Comparison of ENCODE assay signal across 9 cellular contexts in genomic region chr4:140790765-140791164, GRCh38. TPM values are rescaled to one million over a fixed set of nuclear protein-coding genes. Genes with fewer than 3 reads are reported as not detected.
A peak's percentile ranks its signal among the peaks of the same experiment; 100 is the strongest.
DNase-seq lines count a peak whose midpoint lies in the region; ATAC-seq and TF ChIP-seq lines count a peak whose summit lies in the region.
"Had no signal": no experiment of that assay in that cellular context is flagged by ENCODE, and none has a peak within 500 bp of the region (broad histone marks: within the 10 kb centered on the region; RNA-seq: fewer than 3 reads in every experiment).

No MANE protein-coding gene starts in this region.

- peaks cover 7% of the 10 kb centered on the region for H3K4me1 ChIP-seq in RWPE2 (ENCODE audit: insufficient read depth, poor library complexity, severe bottlenecking)
- H3K4me1 ChIP-seq in naive thymus-derived CD4-positive, alpha-beta T cell (ENCODE audit: control insufficient read depth in 2 of 2, insufficient read depth in 2 of 2, low read length in 2 of 2) = no peaks in the 10 kb centered on the region

- H3K4me3 ChIP-seq in RWPE2 (ENCODE audit: severe bottlenecking) = no peak overlapping the region
- H3K4me3 ChIP-seq in naive thymus-derived CD4-positive, alpha-beta T cell (ENCODE audit: low read length) = no peak overlapping the region
- H3K4me3 ChIP-seq: K562 had no signal

- H3K36me3 ChIP-seq in RWPE2 (ENCODE audit: low read depth) = no peaks in the 10 kb centered on the region
- H3K36me3 ChIP-seq in naive thymus-derived CD4-positive, alpha-beta T cell (ENCODE audit: control insufficient read depth in 2 of 3, insufficient read depth in 3 of 3, low read length in 3 of 3) = no peaks in the 10 kb centered on the region

- H3K27ac Mint-ChIP-seq in naive thymus-derived CD4-positive, alpha-beta T cell = no peak overlapping the region

- intact Hi-C loops in naive thymus-derived CD4-positive, alpha-beta T cell (cut with micrococcal nuclease) = no loop called here

- peaks cover 0 to 4% (median 0%) of the 10 kb centered on the region in 5 donors for H3K36me3 Mint-ChIP-seq in naive thymus-derived CD4-positive, alpha-beta T cell

- no peak for TF ChIP-seq CTCF in RWPE2 (IDR thresholded peaks at IDR 0.05; ENCODE audit: poor library complexity, severe bottlenecking)

- H3K4me1 Mint-ChIP-seq in naive thymus-derived CD4-positive, alpha-beta T cell = peaks cover 0 to 2% (median 0%) of the 10 kb centered on the region in 7 donors

- H3K27ac ChIP-seq in RWPE2 (ENCODE audit: poor library complexity, severe bottlenecking) = no peak overlapping the region
- H3K27ac ChIP-seq in naive thymus-derived CD4-positive, alpha-beta T cell (ENCODE audit: low read depth, low read length) = no peak overlapping the region

- CTCF ChIA-PET in naive thymus-derived CD4-positive, alpha-beta T cell (lab: Charles Lee) = no interaction called here
- CTCF ChIA-PET in HEK293T (lab: Yijun Ruan, JAX) = interaction anchor here (0.6 kb wide), 1 partner anchor 364 kb away, joined by 3 read pairs; no protein-coding TSS in a partner anchor

- H3K4me3 Mint-ChIP-seq in naive thymus-derived CD4-positive, alpha-beta T cell = no peak overlapping the region

- H3K9me3 ChIP-seq in RWPE2 (ENCODE audit: severe bottlenecking) = no peaks in the 10 kb centered on the region
- peaks cover 0 to 7% (median 0%) of the 10 kb centered on the region in 3 experiments for H3K9me3 ChIP-seq in naive thymus-derived CD4-positive, alpha-beta T cell (ENCODE audit: control insufficient read depth in 2 of 3, low read length in 3 of 3)

- peak; percentile 91 for ATAC-seq in GM18909 (IDR thresholded peaks at IDR 0.05; ENCODE audit: poor library complexity, unreplicated experiment)
- peak; percentile 89 for ATAC-seq in HG02970 (IDR thresholded peaks at IDR 0.05; ENCODE audit: low FRiP score, unreplicated experiment)
- peak; percentile 31; the same call in 1 of the 3 replicates for ATAC-seq in RWPE2 (ENCODE audit: low read depth)
- ATAC-seq in naive thymus-derived CD4-positive, alpha-beta T cell = peak; percentile 90
- ATAC-seq: K562 had no signal

- peaks cover 0 to 21% (median 7%) of the 10 kb centered on the region in 11 donors for H3K9me3 Mint-ChIP-seq in naive thymus-derived CD4-positive, alpha-beta T cell

- H3K27me3 Mint-ChIP-seq in naive thymus-derived CD4-positive, alpha-beta T cell = peaks cover 1 to 31% (median 15%) of the 10 kb centered on the region in 5 donors

- DNase-seq in RWPE2 (ENCODE audit: low spot score) (no peak), NCI-H128 (lab: John Stamatoyannopoulos, UW; ENCODE audit: unreplicated experiment) (no peak), NCI-H1694 treated with DMSO at 0.1 percent for 48 hours (lab: John Stamatoyannopoulos, UW) (no peak), HEK293T (ENCODE audit: extremely low spot score) (no peak)
- DNase-seq in naive thymus-derived CD4-positive, alpha-beta T cell = no peak
- DNase-seq in activated naive CD4-positive, alpha-beta T cell (lab: John Stamatoyannopoulos, UW) = no peak

- POLR2A ChIA-PET in naive thymus-derived CD4-positive, alpha-beta T cell (lab: Charles Lee) = no interaction called here
- POLR2A ChIA-PET in HEK293T (lab: Yijun Ruan, JAX) = interaction anchor here (1.3 kb wide), 1 partner anchor 34 kb away, joined by 4 read pairs; the partner anchor contains the start of gene TBC1D9

- no peaks in the 10 kb centered on the region for H3K27me3 ChIP-seq in RWPE2 (ENCODE audit: insufficient read depth, poor library complexity, severe bottlenecking)
- H3K27me3 ChIP-seq in naive thymus-derived CD4-positive, alpha-beta T cell (ENCODE audit: control insufficient read depth in 2 of 2, insufficient read depth in 2 of 2, low read length in 2 of 2) = no peaks in the 10 kb centered on the region

TF ChIP-seq in HEK293T, 16 proteins besides CTCF, POLR2A, EP300 and RAD21:
- no peak for TF ChIP-seq BHLHE40 (IDR thresholded peaks at IDR 0.05; ENCODE audit: borderline replicate concordance)
- TF ChIP-seq, protein P1, sequence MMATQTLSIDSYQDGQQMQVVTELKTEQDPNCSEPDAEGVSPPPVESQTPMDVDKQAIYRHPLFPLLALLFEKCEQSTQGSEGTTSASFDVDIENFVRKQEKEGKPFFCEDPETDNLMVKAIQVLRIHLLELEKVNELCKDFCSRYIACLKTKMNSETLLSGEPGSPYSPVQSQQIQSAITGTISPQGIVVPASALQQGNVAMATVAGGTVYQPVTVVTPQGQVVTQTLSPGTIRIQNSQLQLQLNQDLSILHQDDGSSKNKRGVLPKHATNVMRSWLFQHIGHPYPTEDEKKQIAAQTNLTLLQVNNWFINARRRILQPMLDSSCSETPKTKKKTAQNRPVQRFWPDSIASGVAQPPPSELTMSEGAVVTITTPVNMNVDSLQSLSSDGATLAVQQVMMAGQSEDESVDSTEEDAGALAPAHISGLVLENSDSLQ (IDR thresholded peaks at IDR 0.05) = no peak
- no peak for TF ChIP-seq LEF1 (IDR thresholded peaks at IDR 0.05; ENCODE audit: borderline replicate concordance)
- no peak for TF ChIP-seq CTBP1 (IDR thresholded peaks at IDR 0.05; ENCODE audit: borderline replicate concordance)
- TF ChIP-seq TARDBP (IDR thresholded peaks at IDR 0.05) = no peak
- no peak for TF ChIP-seq ARNT (IDR thresholded peaks at IDR 0.05)
- TF ChIP-seq SP1 (IDR thresholded peaks at IDR 0.05) = no peak
- TF ChIP-seq L3MBTL2 (conservative IDR thresholded peaks at IDR 0.05) = no peak
- TF ChIP-seq FOXM1 (IDR thresholded peaks at IDR 0.05; ENCODE audit: borderline replicate concordance) = no peak
- TF ChIP-seq HDGF (IDR thresholded peaks at IDR 0.05; ENCODE audit: borderline replicate concordance) = no peak
- TF ChIP-seq FOXA1 (IDR thresholded peaks at IDR 0.05) = no peak
- TF ChIP-seq SUZ12 (IDR thresholded peaks at IDR 0.05) = no peak
- no peak for TF ChIP-seq ELF4 (IDR thresholded peaks at IDR 0.05)
- no peak for TF ChIP-seq ZNF384 (IDR thresholded peaks at IDR 0.05)
- no peak for TF ChIP-seq NFRKB (IDR thresholded peaks at IDR 0.05)
- TF ChIP-seq FOXK2 (IDR thresholded peaks at IDR 0.05) = no peak

RNA-seq across cellular contexts. Expression of gene TBC1D9, which starts 34.6 kb away (rescaled TPM):
- total RNA-seq in naive thymus-derived CD4-positive, alpha-beta T cell = 10 to 100 TPM in 1 of 5 experiments, 1 to 10 TPM in 1, under 1 TPM in 2, not detected in 1; 0.22 to 13.9 (median 1.7) TPM
- polyA plus RNA-seq in naive thymus-derived CD4-positive, alpha-beta T cell = under 1 TPM in 1 of 2 donors, not detected in 1; 0.13 TPM
- polyA plus RNA-seq: K562 had no signal

Comparison
In these comparisons a context has a peak if more than half of its experiments do, and no peak if none do; other contexts are left out.
1. ATAC-seq: peak in every context shown above with its lines; median percentile 91 in GM18909; 90 in naive thymus-derived CD4-positive, alpha-beta T cell; 89 in HG02970; 31 in RWPE2.